2 cellular contexts compared by ENCODE assay signal in the genomic region with DNA sequence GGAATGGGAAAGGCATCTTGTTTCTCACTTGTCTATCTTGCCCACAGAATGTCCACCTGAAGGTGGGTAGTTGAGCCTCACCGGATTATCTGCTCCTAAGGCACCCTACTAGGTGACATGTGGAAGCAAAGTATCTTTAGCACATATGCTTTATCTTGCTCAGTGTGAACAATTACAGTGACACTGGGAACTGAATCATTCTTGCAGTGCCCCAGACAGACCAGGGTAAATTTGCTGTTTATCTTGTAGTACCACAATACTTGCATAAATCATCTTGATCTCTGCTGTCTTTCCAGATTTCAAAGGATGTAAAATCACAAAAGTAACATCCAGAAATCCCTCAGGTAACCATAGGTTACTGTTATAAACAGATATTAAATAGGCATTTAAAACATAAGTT.
TF ChIP-seq lines count a peak whose summit lies in the region.

No MANE protein-coding gene starts in this region.

TF ChIP-seq in IMR-90, 13 proteins besides CTCF, POLR2A, EP300 and RAD21:
- no peak for TF ChIP-seq MAFK (IDR thresholded peaks at IDR 0.05; ENCODE audit: low read depth, low read length)
- TF ChIP-seq CHD1 (IDR thresholded peaks at IDR 0.05; ENCODE audit: low read depth, low read length) = no peak
- TF ChIP-seq FOS (IDR thresholded peaks at IDR 0.05; ENCODE audit: low read depth, low read length) = no peak
- TF ChIP-seq SMC3 (IDR thresholded peaks at IDR 0.05; ENCODE audit: low read depth, low read length) = no peak

TF ChIP-seq in H1, 55 proteins besides CTCF, POLR2A, EP300 and RAD21:
- TF ChIP-seq SP2 (IDR thresholded peaks at IDR 0.05; ENCODE audit: low read length) (no peak), CHD1 (IDR thresholded peaks at IDR 0.05; ENCODE audit: low read depth, low read length) (no peak), SRF (IDR thresholded peaks at IDR 0.05; ENCODE audit: low read depth, low read length) (no peak), CREB1 (IDR thresholded peaks at IDR 0.05) (no peak), BRCA1 (IDR thresholded peaks at IDR 0.05; ENCODE audit: low read depth, low read length) (no peak), SUZ12 (IDR thresholded peaks at IDR 0.05; ENCODE audit: low read length) (no peak), NANOG (IDR thresholded peaks at IDR 0.05; ENCODE audit: insufficient read depth, low read depth, low read length, poor library complexity, severe bottlenecking) (no peak), ASH2L (IDR thresholded peaks at IDR 0.05; ENCODE audit: low read length) (no peak), RBBP5 (IDR thresholded peaks at IDR 0.05; ENCODE audit: borderline replicate concordance, low read depth, low read length) (no peak), SIRT6 (IDR thresholded peaks at IDR 0.05; ENCODE audit: low read length) (no peak), SIN3A (conservative IDR thresholded peaks at IDR 0.05 in 1 of 2, IDR thresholded peaks at IDR 0.05 in 1 of 2; ENCODE audit: low read depth in 1 of 2, low read length in 2 of 2) (no peak), TAF7 (optimal IDR thresholded peaks at IDR 0.05; ENCODE audit: borderline replicate concordance, low read depth, low read length) (no peak), GTF2F1 (IDR thresholded peaks at IDR 0.05; ENCODE audit: borderline replicate concordance, low read depth, low read length) (no peak), POU5F1 (IDR thresholded peaks at IDR 0.05; ENCODE audit: low read depth, low read length) (no peak)
